Comparison of ENCODE assay signal across 26 cellular contexts in the genomic region with DNA sequence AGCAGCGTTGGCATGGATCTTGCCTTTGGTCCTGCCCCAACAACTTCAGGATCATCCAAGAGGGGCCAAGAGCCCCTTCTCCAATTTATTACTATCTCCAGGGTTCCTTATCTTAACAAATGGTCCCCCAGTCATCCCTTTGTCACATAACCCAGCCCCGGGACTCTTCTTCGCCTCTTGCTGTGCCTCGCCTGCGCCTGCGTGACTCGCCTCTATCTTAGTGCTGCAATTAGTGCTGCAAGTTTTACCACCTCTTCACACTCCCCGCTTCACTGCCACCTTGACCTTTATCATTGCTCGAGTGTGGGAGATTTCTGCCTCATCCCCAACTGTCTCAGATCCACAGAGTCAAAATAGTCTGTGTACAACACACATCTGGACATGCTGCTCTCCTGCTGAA. TPM values are rescaled to one million over a fixed set of nuclear protein-coding genes. Genes with fewer than 3 reads are reported as not detected.
DNase-seq lines count a peak whose midpoint lies in the region; ATAC-seq, FAIRE-seq and TF ChIP-seq lines count a peak whose summit lies in the region.
"Had no signal": no experiment of that assay in that cellular context is flagged by ENCODE, and none has a peak within 500 bp of the region (broad histone marks: within the 10 kb centered on the region; RNA-seq: fewer than 3 reads in every experiment).

No MANE protein-coding gene starts in this region.

- H3K4ac ChIP-seq in H1 (replicated peaks; ENCODE audit: insufficient read length, low read depth, low read length), result no peak overlapping the region

- 0 out of 2 replicates have a peak, but pooled peaks cover 5% of the 10 kb centered on the region for H3K27me3 Mint-ChIP-seq in WTC11 (ENCODE audit: low read depth)
- H3K27me3 Mint-ChIP-seq in stimulated activated memory B cell treated with anti-CD40 and anti-IgM and Interleukin-4, amounts not matched to agents 10 μg/mL and 1 μg/mL and 100 μg/mL, for 72 hours, result no peaks in the 10 kb centered on the region
- H3K27me3 Mint-ChIP-seq: CD4-positive, alpha-beta T cell had no signal

- ATAC-seq in DND-41 (ENCODE audit: insufficient read depth, low read depth) (no peak), WTC11 (no peak), GM21737 (IDR thresholded peaks at IDR 0.05; ENCODE audit: unreplicated experiment) (no peak), aorta (ENCODE audit: low FRiP score) (no peak)
- no peak for ATAC-seq in stimulated activated memory B cell treated with anti-CD40 and anti-IgM and Interleukin-4, amounts not matched to agents 10 μg/mL and 1 μg/mL and 100 μg/mL, for 72 hours
- ATAC-seq: A549; CD8-positive, alpha-beta T cell; GM12878 had no signal

- H3K27ac ChIP-seq in DND-41 (ENCODE audit: low read length), result no peak overlapping the region
- no peak overlapping the region for H3K27ac ChIP-seq in H1 (ENCODE audit: low read depth, low read length)
- H3K27ac ChIP-seq in aorta (ENCODE audit: low read depth in 1 of 2, low read length in 2 of 2), result no peak overlapping the region
- H3K27ac ChIP-seq: 22Rv1; A549; BLaER1 treated with 17β-estradiol and CSF1 and Interleukin-3, amounts not matched to agents 10 nM and 100 nM; C4-2B had no signal

- H2BK5ac ChIP-seq in H1 (ENCODE audit: low read depth, low read length), result no peak overlapping the region

- no peaks in the 10 kb centered on the region for H3K79me1 ChIP-seq in H1 (ENCODE audit: low read depth, low read length)

- POLR2A ChIA-PET in WTC11 (lab: Charles Lee) (no interaction called here), H1 (lab: Charles Lee; ENCODE audit: partially characterized antibody) (interaction anchor here (1.3 kb wide), 1 partner anchor 9 kb away, joined by 3 read pairs; no protein-coding TSS in a partner anchor)

- DNase-seq in DND-41 (no peak), WTC11 (ENCODE audit: low spot score) (no peak), H1 (ENCODE audit: low read depth in 1 of 2, low spot score in 2 of 2) (no peak), MV-4-11 (lab: John Stamatoyannopoulos, UW) (no peak), aorta (no peak)
- DNase-seq: AML-193; Caco-2; Calu3; CD4-positive, alpha-beta T cell; CD8-positive, alpha-beta T cell; DMS79 treated with DMSO at 0.1 percent for 48 hours; EL; GDM1 had no signal

- no peak overlapping the region for H2BK120ac ChIP-seq in H1 (replicated peaks; ENCODE audit: low read depth, low read length)

- no peak for TF ChIP-seq CTCF in DND-41 (IDR thresholded peaks at IDR 0.05; ENCODE audit: borderline replicate concordance, extremely low read depth, low read length, poor library complexity, severe bottlenecking)
- no peak for TF ChIP-seq CTCF in WTC11 (IDR thresholded peaks at IDR 0.05)
- TF ChIP-seq CTCF in H1 (IDR thresholded peaks at IDR 0.05; ENCODE audit: control extremely low read depth in 1 of 3, insufficient read depth in 1 of 3, low read depth in 1 of 3, low read length in 3 of 3), result no peak

- H3K36me3 Mint-ChIP-seq in WTC11, result no peaks in the 10 kb centered on the region
- H3K36me3 Mint-ChIP-seq in stimulated activated memory B cell treated with anti-CD40 and anti-IgM and Interleukin-4, amounts not matched to agents 10 μg/mL and 1 μg/mL and 100 μg/mL, for 72 hours, result no peaks in the 10 kb centered on the region
- H3K36me3 Mint-ChIP-seq: CD8-positive, alpha-beta T cell had no signal

- H3K23ac ChIP-seq in H1 (ENCODE audit: insufficient read length), result no peak overlapping the region

- CTCF ChIA-PET in WTC11 (lab: Charles Lee) (interaction anchor here (1.3 to 3.3 kb wide), 3 partner anchors 9 to 203 kb away, joined by 3 to 28 read pairs (median 16); partner anchors contain the start of gene TSG101), H1 (lab: Charles Lee; ENCODE audit: partially characterized antibody) (interaction anchor here (1.2 to 11.9 kb wide), 11 partner anchors 11 to 190 kb away, joined by 3 to 225 read pairs (median 11); no protein-coding TSS in a partner anchor)

- H3K9me3 Mint-ChIP-seq in WTC11, result no peaks in the 10 kb centered on the region
- no peaks in the 10 kb centered on the region for H3K9me3 Mint-ChIP-seq in stimulated activated memory B cell treated with anti-CD40 and anti-IgM and Interleukin-4, amounts not matched to agents 10 μg/mL and 1 μg/mL and 100 μg/mL, for 72 hours
- H3K9me3 Mint-ChIP-seq: CD4-positive, alpha-beta T cell; CD8-positive, alpha-beta T cell had no signal

- no peak overlapping the region for H2AK5ac ChIP-seq in H1 (ENCODE audit: low read depth, low read length)

- no peak overlapping the region; the same call in 1 of the 2 replicates for H2BK20ac ChIP-seq in H1 (ENCODE audit: low read length)

- intact Hi-C loops in aorta (cut with DNase I), result no loop called here

- no peaks in the 10 kb centered on the region for H3K79me2 ChIP-seq in DND-41 (ENCODE audit: insufficient read depth, low read length)
- H3K79me2 ChIP-seq in H1 (ENCODE audit: control insufficient read depth in 1 of 2, insufficient read depth in 2 of 2, low read length in 2 of 2), result no peaks in the 10 kb centered on the region

- no peaks in the 10 kb centered on the region for H3K9me3 ChIP-seq in DND-41 (ENCODE audit: insufficient read depth, low read length, severe bottlenecking)
- no peaks in the 10 kb centered on the region for H3K9me3 ChIP-seq in H1 (ENCODE audit: insufficient read depth in 2 of 2, low read depth in 1 of 2, low read length in 1 of 2)
- H3K9me3 ChIP-seq in aorta (ENCODE audit: control insufficient read depth, low read length), result no peaks in the 10 kb centered on the region
- H3K9me3 ChIP-seq: A549; BLaER1 treated with 17β-estradiol and CSF1 and Interleukin-3, amounts not matched to agents 10 nM and 100 nM; Caco-2 had no signal

- WGBS in H1 (ENCODE audit: extremely low coverage in 1 of 2, insufficient coverage in 1 of 2, insufficient read length in 1 of 2, insufficient replicate concordance in 2 of 2, low coverage in 1 of 2, low lambda C conversion rate in 2 of 2, missing lambda C conversion rate in 1 of 2), 2 experiments, result 91% methylated on average over 9 of the region's 9 CpGs; no CpG with 5 or more reads in 1 of the 2 experiments
- 87 to 90% methylated on average over 9 of the region's 9 CpGs for WGBS in aorta, 2 donors

- no peak overlapping the region for H3K4me3 Mint-ChIP-seq in WTC11
- H3K4me3 Mint-ChIP-seq in stimulated activated memory B cell treated with anti-CD40 and anti-IgM and Interleukin-4, amounts not matched to agents 10 μg/mL and 1 μg/mL and 100 μg/mL, for 72 hours, result no peak overlapping the region
- H3K4me3 Mint-ChIP-seq: B cell; CD4-positive, alpha-beta T cell; CD8-positive, alpha-beta T cell had no signal

- FAIRE-seq in H1 (lab: Jason Lieb, UNC), result no peak
- FAIRE-seq: A549, D721Med, GM12878, GM19239 had no signal

- no peak overlapping the region for H2BK12ac ChIP-seq in H1 (ENCODE audit: low read depth, low read length)

- H4K91ac ChIP-seq in H1 (replicated peaks; ENCODE audit: insufficient read length, low read length), result no peak overlapping the region

- H4K8ac ChIP-seq in H1 (ENCODE audit: extremely low read depth, insufficient read depth, low read length), result no peak overlapping the region

- peaks cover 18% of the 10 kb centered on the region for H3K4me1 Mint-ChIP-seq in WTC11
- H3K4me1 Mint-ChIP-seq in stimulated activated memory B cell treated with anti-CD40 and anti-IgM and Interleukin-4, amounts not matched to agents 10 μg/mL and 1 μg/mL and 100 μg/mL, for 72 hours, result peaks cover 32% of the 10 kb centered on the region

- no peak for TF ChIP-seq RAD21 in H1 (IDR thresholded peaks at IDR 0.05 in 1 of 2, conservative IDR thresholded peaks at IDR 0.05 in 1 of 2; ENCODE audit: low read depth in 2 of 2, low read length in 2 of 2)

- H3K23me2 ChIP-seq in H1 (ENCODE audit: low read depth, low read length), result no peaks in the 10 kb centered on the region

- H3K27ac Mint-ChIP-seq in WTC11, result 0 out of 2 replicates have a peak overlapping the region, but pooled peaks have one; percentile 51
- H3K27ac Mint-ChIP-seq in stimulated activated memory B cell treated with anti-CD40 and anti-IgM and Interleukin-4, amounts not matched to agents 10 μg/mL and 1 μg/mL and 100 μg/mL, for 72 hours, result peak overlapping the region; percentile 71
- H3K27ac Mint-ChIP-seq: B cell; CD4-positive, alpha-beta T cell; CD8-positive, alpha-beta T cell had no signal

- H3K4me1 ChIP-seq in DND-41 (ENCODE audit: insufficient read depth, low read length), result peaks cover 13% of the 10 kb centered on the region
- peaks cover 0 to 20% (median 12%) of the 10 kb centered on the region in 4 experiments; a peak in 5 of 7 replicates for H3K4me1 ChIP-seq in H1 (replicated peaks in 1 of 4; ENCODE audit: control insufficient read depth in 3 of 4, insufficient read depth in 4 of 4, low read length in 3 of 4)
- H3K4me1 ChIP-seq in aorta (ENCODE audit: control insufficient read depth in 1 of 2, insufficient read depth in 2 of 2, low read length in 2 of 2), result no peaks in the 10 kb centered on the region
- H3K4me1 ChIP-seq: A549 had no signal

- no peak overlapping the region for H3K18ac ChIP-seq in H1 (ENCODE audit: extremely low read depth, low read length)

- H2AFZ ChIP-seq in DND-41 (ENCODE audit: low read depth, low read length), result 0 out of 2 replicates have a peak overlapping the region, but pooled peaks have one; percentile 3
- H2AFZ ChIP-seq in H1 (ENCODE audit: low read length), result no peak overlapping the region

- H3K4me2 ChIP-seq in DND-41 (ENCODE audit: insufficient read depth, low read length) (no peak overlapping the region), H1 (ENCODE audit: insufficient read depth in 1 of 2, low read depth in 2 of 2, low read length in 2 of 2) (no peak overlapping the region)
- H3K4me2 ChIP-seq: A549; BLaER1 treated with 17β-estradiol and CSF1 and Interleukin-3, amounts not matched to agents 10 nM and 100 nM had no signal

- no peak for TF ChIP-seq EP300 in H1 (IDR thresholded peaks at IDR 0.05; ENCODE audit: borderline replicate concordance in 1 of 2, low read depth in 2 of 2, low read length in 2 of 2)

- H4K5ac ChIP-seq in H1 (ENCODE audit: insufficient read length, low read depth, low read length), result no peak overlapping the region

- H3K27me3 ChIP-seq in DND-41 (ENCODE audit: insufficient read depth, low read length, poor library complexity), result peaks cover 2% of the 10 kb centered on the region
- no peaks in the 10 kb centered on the region for H3K27me3 ChIP-seq in H1 (replicated peaks in 1 of 4; ENCODE audit: control insufficient read depth in 3 of 4, extremely low read depth in 1 of 4, insufficient read depth in 3 of 4, low read length in 3 of 4)
- H3K27me3 ChIP-seq in aorta (ENCODE audit: control insufficient read depth in 1 of 2, insufficient read depth in 2 of 2, low read length in 1 of 2), result no peaks in the 10 kb centered on the region
- H3K27me3 ChIP-seq: BLaER1 treated with 17β-estradiol and CSF1 and Interleukin-3, amounts not matched to agents 10 nM and 100 nM had no signal

- TF ChIP-seq POLR2A in H1 (IDR thresholded peaks at IDR 0.05; ENCODE audit: control extremely low read depth in 1 of 2, low read depth in 2 of 2, low read length in 2 of 2), result no peak

- no peaks in the 10 kb centered on the region for H3K36me3 ChIP-seq in DND-41 (ENCODE audit: insufficient read depth, low read length)
- no peaks in the 10 kb centered on the region; a peak in 1 of 8 replicates for H3K36me3 ChIP-seq in H1 (ENCODE audit: control insufficient read depth in 2 of 4, insufficient read depth in 4 of 4, low read length in 3 of 4)
- H3K36me3 ChIP-seq in aorta (ENCODE audit: control insufficient read depth in 1 of 2, insufficient read depth in 2 of 2, low read length in 1 of 2), result no peaks in the 10 kb centered on the region
- H3K36me3 ChIP-seq: BLaER1 treated with 17β-estradiol and CSF1 and Interleukin-3, amounts not matched to agents 10 nM and 100 nM had no signal

- H3K9ac ChIP-seq in DND-41 (ENCODE audit: low read depth, low read length) (no peak overlapping the region), H1 (replicated peaks in 1 of 4; ENCODE audit: extremely low read depth in 1 of 4, low read depth in 3 of 4, low read length in 3 of 4) (no peak overlapping the region)
- H3K9ac ChIP-seq: BLaER1 treated with 17β-estradiol and CSF1 and Interleukin-3, amounts not matched to agents 10 nM and 100 nM had no signal

- no peaks in the 10 kb centered on the region for H4K20me1 ChIP-seq in DND-41 (ENCODE audit: insufficient read depth, low read length)
- no peaks in the 10 kb centered on the region for H4K20me1 ChIP-seq in H1 (replicated peaks in 1 of 2; ENCODE audit: control insufficient read depth in 1 of 2, insufficient read depth in 2 of 2, low read length in 2 of 2)
- H4K20me1 ChIP-seq: BLaER1 treated with 17β-estradiol and CSF1 and Interleukin-3, amounts not matched to agents 10 nM and 100 nM had no signal

- H3K56ac ChIP-seq in H1 (replicated peaks; ENCODE audit: insufficient read length, low read depth, low read length), result no peak overlapping the region

- H3K14ac ChIP-seq in H1 (ENCODE audit: insufficient read length), result no peak overlapping the region

- H3K4me3 ChIP-seq in DND-41 (ENCODE audit: low read depth in 1 of 2, low read length in 2 of 2), result no peak overlapping the region
- H3K4me3 ChIP-seq in H1 (ENCODE audit: extremely low read depth in 1 of 4, insufficient read depth in 2 of 4, low read depth in 3 of 4, low read length in 4 of 4), result no peak overlapping the region
- no peak overlapping the region for H3K4me3 ChIP-seq in aorta (ENCODE audit: low read length in 2 of 2)
- H3K4me3 ChIP-seq: A549; BLaER1 treated with 17β-estradiol and CSF1 and Interleukin-3, amounts not matched to agents 10 nM and 100 nM; GM12878 had no signal

- H2BK15ac ChIP-seq in H1 (ENCODE audit: low read length), result 0 out of 2 replicates have a peak overlapping the region, but pooled peaks have one; percentile 3

RNA-seq across cellular contexts. Expression of gene IGSF22, which starts 4.0 kb away (rescaled TPM):
- total RNA-seq in WTC11 (2021) (0.32 to 0.64 TPM (median 0.52 TPM) in 3 replicates), aorta (under 1 TPM; 0.30 to 0.58 TPM)
- total RNA-seq in H1 (2021; fragmentation: NEBNext Ultra II Directional; extraction: Animal tissue kit (Norgen Biotek cat#: 25700)), result not detected in 2 replicates
- polyA plus RNA-seq in H1 (2011; rRNA removed) (0.06 and 0.14 TPM in 2 replicates), aorta (not detected)
- polyA plus RNA-seq in H1 (2011; cell fraction: cytosol; rRNA removed), result 0.09 TPM
- polyA plus RNA-seq in H1 (2011; cell fraction: nucleus; rRNA removed), result 0.24 TPM
- 0.05 to 0.61 TPM (median 0.11 TPM) in 3 of 4 replicates, not detected in the other for polyA plus RNA-seq in H1 (2012, experiment 1 of 2)
- polyA plus RNA-seq in H1 (2012, experiment 2 of 2), result 0.34 TPM
- polyA plus RNA-seq in H1 (2013, experiment 1 of 2), result 0.04 TPM
- polyA plus RNA-seq in H1 (2013, experiment 2 of 2), result 0.02 TPM
- polyA minus RNA-seq in H1 (2011; rRNA and poly(A)+ RNA removed), result 0.03 and 0.07 TPM in 2 replicates
- polyA minus RNA-seq in H1 (2011; cell fraction: cytosol; rRNA and poly(A)+ RNA removed), result not detected
- 1.1 TPM for polyA minus RNA-seq in H1 (2011; cell fraction: nucleus; rRNA and poly(A)+ RNA removed)
- total RNA-seq: A172, Caco-2, Calu3, Daoy, G401, GM12878 had no signal

RNA-seq across cellular contexts. Expression of gene TMEM86A, which starts 31.4 kb away (rescaled TPM):
- total RNA-seq in WTC11 (2021) (1.3 to 1.7 TPM (median 1.6 TPM) in 3 replicates), aorta (1 to 10 TPM; 4.4 to 8.4 TPM)
- 1.7 and 2.0 TPM in 2 replicates for total RNA-seq in H1 (2021; fragmentation: NEBNext Ultra II Directional; extraction: Animal tissue kit (Norgen Biotek cat#: 25700))
- polyA plus RNA-seq in H1 (2011; rRNA removed) (1.5 and 2.4 TPM in 2 replicates), aorta (1 to 10 TPM; 1.1 to 2.0 TPM)
- 2.1 TPM for polyA plus RNA-seq in H1 (2011; cell fraction: cytosol; rRNA removed)
- 5.1 TPM for polyA plus RNA-seq in H1 (2011; cell fraction: nucleus; rRNA removed)
- 1.4 to 2.6 TPM (median 1.7 TPM) in 4 replicates for polyA plus RNA-seq in H1 (2012, experiment 1 of 2)
- polyA plus RNA-seq in H1 (2012, experiment 2 of 2), result 1.8 TPM
- 1.4 TPM for polyA plus RNA-seq in H1 (2013, experiment 1 of 2)
- 1.6 TPM for polyA plus RNA-seq in H1 (2013, experiment 2 of 2)
- 1.8 and 4.3 TPM in 2 replicates for polyA minus RNA-seq in H1 (2011; rRNA and poly(A)+ RNA removed)
- polyA minus RNA-seq in H1 (2011; cell fraction: cytosol; rRNA and poly(A)+ RNA removed), result 1.0 TPM
- polyA minus RNA-seq in H1 (2011; cell fraction: nucleus; rRNA and poly(A)+ RNA removed), result 7.3 TPM
